Comparison of ENCODE assay signal across 1 cellular context in the genomic region with DNA sequence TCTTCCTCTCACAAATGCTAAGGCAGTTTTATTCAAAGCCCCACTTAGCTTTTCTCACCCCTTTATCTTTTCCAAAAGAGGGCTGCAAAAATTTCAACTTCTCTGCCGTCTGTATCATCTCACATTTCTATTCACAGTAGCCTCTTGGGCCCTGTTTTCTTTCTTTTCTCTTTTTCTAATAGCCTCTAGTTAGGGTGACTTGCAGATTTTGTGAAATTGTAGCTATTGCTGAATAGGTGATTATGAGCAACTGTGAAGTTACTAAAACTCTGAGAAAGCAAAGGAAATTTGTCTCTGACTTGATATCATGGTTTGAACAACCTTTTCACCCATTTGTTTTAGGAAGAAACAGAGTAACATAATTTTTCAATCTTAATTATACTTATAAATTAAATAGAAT.
TF ChIP-seq lines count a peak whose summit lies in the region.

No MANE protein-coding gene starts in this region.

TF ChIP-seq in HepG2, 621 proteins besides CTCF, POLR2A, EP300 and RAD21 (continued from another document):
- TF ChIP-seq, protein P1, sequence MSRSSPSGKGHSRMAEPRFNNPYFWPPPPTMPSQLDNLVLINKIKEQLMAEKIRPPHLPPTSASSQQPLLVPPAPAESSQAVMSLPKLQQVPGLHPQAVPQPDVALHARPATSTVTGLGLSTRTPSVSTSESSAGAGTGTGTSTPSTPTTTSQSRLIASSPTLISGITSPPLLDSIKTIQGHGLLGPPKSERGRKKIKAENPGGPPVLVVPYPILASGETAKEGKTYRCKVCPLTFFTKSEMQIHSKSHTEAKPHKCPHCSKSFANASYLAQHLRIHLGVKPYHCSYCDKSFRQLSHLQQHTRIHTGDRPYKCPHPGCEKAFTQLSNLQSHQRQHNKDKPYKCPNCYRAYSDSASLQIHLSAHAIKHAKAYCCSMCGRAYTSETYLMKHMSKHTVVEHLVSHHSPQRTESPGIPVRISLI (CRISPR knock-in tag; IDR thresholded peaks at IDR 0.05; ENCODE audit: borderline replicate concordance) = no peak
- TF ChIP-seq, protein P2, sequence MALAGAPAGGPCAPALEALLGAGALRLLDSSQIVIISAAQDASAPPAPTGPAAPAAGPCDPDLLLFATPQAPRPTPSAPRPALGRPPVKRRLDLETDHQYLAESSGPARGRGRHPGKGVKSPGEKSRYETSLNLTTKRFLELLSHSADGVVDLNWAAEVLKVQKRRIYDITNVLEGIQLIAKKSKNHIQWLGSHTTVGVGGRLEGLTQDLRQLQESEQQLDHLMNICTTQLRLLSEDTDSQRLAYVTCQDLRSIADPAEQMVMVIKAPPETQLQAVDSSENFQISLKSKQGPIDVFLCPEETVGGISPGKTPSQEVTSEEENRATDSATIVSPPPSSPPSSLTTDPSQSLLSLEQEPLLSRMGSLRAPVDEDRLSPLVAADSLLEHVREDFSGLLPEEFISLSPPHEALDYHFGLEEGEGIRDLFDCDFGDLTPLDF (CRISPR knock-in tag; IDR thresholded peaks at IDR 0.05) = no peak
- no peak for TF ChIP-seq ZKSCAN1 (IDR thresholded peaks at IDR 0.05; ENCODE audit: low read length)
- peak; percentile 55 for TF ChIP-seq NFE2L2 (IDR thresholded peaks at IDR 0.05; ENCODE audit: low read length)
- TF ChIP-seq SP140L (CRISPR knock-in tag; IDR thresholded peaks at IDR 0.05; ENCODE audit: borderline replicate concordance) = no peak
- no peak for TF ChIP-seq KDM5A (IDR thresholded peaks at IDR 0.05; ENCODE audit: borderline replicate concordance, low read length)
- no peak for TF ChIP-seq KDM2A (CRISPR knock-in tag; IDR thresholded peaks at IDR 0.05; ENCODE audit: borderline replicate concordance, low read depth)
- TF ChIP-seq, protein P3, sequence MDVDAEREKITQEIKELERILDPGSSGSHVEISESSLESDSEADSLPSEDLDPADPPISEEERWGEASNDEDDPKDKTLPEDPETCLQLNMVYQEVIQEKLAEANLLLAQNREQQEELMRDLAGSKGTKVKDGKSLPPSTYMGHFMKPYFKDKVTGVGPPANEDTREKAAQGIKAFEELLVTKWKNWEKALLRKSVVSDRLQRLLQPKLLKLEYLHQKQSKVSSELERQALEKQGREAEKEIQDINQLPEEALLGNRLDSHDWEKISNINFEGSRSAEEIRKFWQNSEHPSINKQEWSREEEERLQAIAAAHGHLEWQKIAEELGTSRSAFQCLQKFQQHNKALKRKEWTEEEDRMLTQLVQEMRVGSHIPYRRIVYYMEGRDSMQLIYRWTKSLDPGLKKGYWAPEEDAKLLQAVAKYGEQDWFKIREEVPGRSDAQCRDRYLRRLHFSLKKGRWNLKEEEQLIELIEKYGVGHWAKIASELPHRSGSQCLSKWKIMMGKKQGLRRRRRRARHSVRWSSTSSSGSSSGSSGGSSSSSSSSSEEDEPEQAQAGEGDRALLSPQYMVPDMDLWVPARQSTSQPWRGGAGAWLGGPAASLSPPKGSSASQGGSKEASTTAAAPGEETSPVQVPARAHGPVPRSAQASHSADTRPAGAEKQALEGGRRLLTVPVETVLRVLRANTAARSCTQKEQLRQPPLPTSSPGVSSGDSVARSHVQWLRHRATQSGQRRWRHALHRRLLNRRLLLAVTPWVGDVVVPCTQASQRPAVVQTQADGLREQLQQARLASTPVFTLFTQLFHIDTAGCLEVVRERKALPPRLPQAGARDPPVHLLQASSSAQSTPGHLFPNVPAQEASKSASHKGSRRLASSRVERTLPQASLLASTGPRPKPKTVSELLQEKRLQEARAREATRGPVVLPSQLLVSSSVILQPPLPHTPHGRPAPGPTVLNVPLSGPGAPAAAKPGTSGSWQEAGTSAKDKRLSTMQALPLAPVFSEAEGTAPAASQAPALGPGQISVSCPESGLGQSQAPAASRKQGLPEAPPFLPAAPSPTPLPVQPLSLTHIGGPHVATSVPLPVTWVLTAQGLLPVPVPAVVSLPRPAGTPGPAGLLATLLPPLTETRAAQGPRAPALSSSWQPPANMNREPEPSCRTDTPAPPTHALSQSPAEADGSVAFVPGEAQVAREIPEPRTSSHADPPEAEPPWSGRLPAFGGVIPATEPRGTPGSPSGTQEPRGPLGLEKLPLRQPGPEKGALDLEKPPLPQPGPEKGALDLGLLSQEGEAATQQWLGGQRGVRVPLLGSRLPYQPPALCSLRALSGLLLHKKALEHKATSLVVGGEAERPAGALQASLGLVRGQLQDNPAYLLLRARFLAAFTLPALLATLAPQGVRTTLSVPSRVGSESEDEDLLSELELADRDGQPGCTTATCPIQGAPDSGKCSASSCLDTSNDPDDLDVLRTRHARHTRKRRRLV (CRISPR knock-in tag; IDR thresholded peaks at IDR 0.05) = no peak
